17 cellular contexts compared by ENCODE assay signal in the genomic region with DNA sequence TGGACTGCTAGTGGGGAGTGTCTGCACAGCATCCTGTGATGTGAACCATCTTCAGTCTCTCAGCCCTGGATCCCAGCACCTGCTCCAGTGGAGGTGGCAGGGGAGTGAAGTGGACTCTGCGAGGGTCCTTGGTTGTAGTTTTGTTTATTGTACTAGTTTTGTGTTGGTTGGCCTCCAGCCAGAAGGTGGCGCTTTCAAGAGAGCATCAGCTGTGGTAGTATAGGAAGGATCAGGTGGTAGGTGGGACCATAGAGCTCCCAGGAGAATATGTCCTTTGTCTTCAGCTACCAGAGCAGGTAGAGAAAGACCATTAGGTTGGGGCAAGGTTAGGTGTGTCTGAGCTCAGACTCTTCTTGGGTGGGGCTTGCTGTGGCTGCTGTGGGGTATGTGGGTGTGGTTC. TPM values are rescaled to one million over a fixed set of nuclear protein-coding genes. Genes with fewer than 3 reads are reported as not detected.
DNase-seq lines count a peak whose midpoint lies in the region; ATAC-seq and TF ChIP-seq lines count a peak whose summit lies in the region.
"Had no signal": no experiment of that assay in that cellular context is flagged by ENCODE, and none has a peak within 500 bp of the region (broad histone marks: within the 10 kb centered on the region; RNA-seq: fewer than 3 reads in every experiment).

No MANE protein-coding gene starts in this region.

- no peak overlapping the region for H3K27ac Mint-ChIP-seq in neural progenitor cell
- H3K27ac Mint-ChIP-seq: brain; T-helper 1 cell treated with Interleukin-12 subunit alpha and Interleukin-12 subunit beta and Interleukin-4 antibody, amounts not matched to agents 30 μg/mL and 1 μg/mL, for 36 hours had no signal

- POLR2A ChIA-PET in SK-N-SH (lab: Yijun Ruan, JAX): no interaction called here

- TF ChIP-seq CTCF in SK-N-SH (IDR thresholded peaks at IDR 0.05): peak; percentile 16; the same call in 1 of the 2 replicates
- peak; percentile 15 for TF ChIP-seq CTCF in neural progenitor cell (IDR thresholded peaks at IDR 0.05)

- H4K20me1 ChIP-seq in SK-N-SH (ENCODE audit: insufficient read depth) (no peaks in the 10 kb centered on the region), neural progenitor cell (ENCODE audit: low read depth) (no peaks in the 10 kb centered on the region)

- H3F3A ChIP-seq in SK-N-SH (replicated peaks; ENCODE audit: insufficient read depth) (no peaks in the 10 kb centered on the region), neural progenitor cell (ENCODE audit: low read depth) (peaks cover 3% of the 10 kb centered on the region)

- no peak for DNase-seq in SK-N-SH
- DNase-seq in HT-29 (ENCODE audit: low spot score): peak; percentile 25
- peak; percentile 9 to 45 for DNase-seq in SJCRH30
- DNase-seq in neural progenitor cell (ENCODE audit: low spot score): no peak
- no peak for DNase-seq in A172 (ENCODE audit: low spot score)
- DNase-seq: activated naive CD4-positive, alpha-beta T cell treated with anti-CD3 and anti-CD28 coated beads, Interleukin-2, amount 50 U/mL, for 16 hours; heart right ventricle; NCI-H345; occipital lobe; stimulated activated CD4-positive, alpha-beta T cell treated with anti-CD3 and anti-CD28 coated beads, Interleukin-4, amount 100 ng/mL, for 4 hours; transverse colon had no signal

- no peak overlapping the region for H3K4me3 Mint-ChIP-seq in neural progenitor cell
- H3K4me3 Mint-ChIP-seq: brain; T-helper 1 cell treated with Interleukin-12 subunit alpha and Interleukin-12 subunit beta and Interleukin-4 antibody, amounts not matched to agents 30 μg/mL and 1 μg/mL, for 36 hours had no signal

- H2AFZ ChIP-seq in SK-N-SH (ENCODE audit: low read depth) (no peak overlapping the region), neural progenitor cell (replicated peaks) (no peak overlapping the region)

- CTCF ChIA-PET in SK-N-SH (lab: Yijun Ruan, JAX): interaction anchor here (1.6 to 2.6 kb wide), 4 partner anchors 9 to 982 kb away, joined by 4 to 10 read pairs (median 6); no protein-coding TSS in a partner anchor

- H3K9me2 ChIP-seq in SK-N-SH: no peaks in the 10 kb centered on the region

- H3K9me3 ChIP-seq in SK-N-SH (no peaks in the 10 kb centered on the region), SJCRH30 (replicated peaks) (no peaks in the 10 kb centered on the region), neural progenitor cell (ENCODE audit: low read depth) (no peaks in the 10 kb centered on the region)
- H3K9me3 ChIP-seq: transverse colon had no signal

- no peak for TF ChIP-seq EP300 in SK-N-SH (IDR thresholded peaks at IDR 0.05; ENCODE audit: borderline replicate concordance in 1 of 2, low read depth in 1 of 2, low read length in 1 of 2)

- TF ChIP-seq RAD21 in SK-N-SH (IDR thresholded peaks at IDR 0.05; ENCODE audit: low read length): no peak

- ATAC-seq in SK-N-SH treated with all-trans-retinoic acid at 6 μM for 48 hours (no peak), HG03108 (IDR thresholded peaks at IDR 0.05; ENCODE audit: unreplicated experiment) (no peak), GM18517 (IDR thresholded peaks at IDR 0.05; ENCODE audit: unreplicated experiment) (no peak)
- ATAC-seq: activated CD4-positive, CD25-positive, alpha-beta regulatory T cell treated with anti-CD3 and anti-CD28 coated beads, Interleukin-2, amount 50 U/mL, for 24 hours; heart right ventricle had no signal

- H3K4me1 ChIP-seq in SK-N-SH (ENCODE audit: control insufficient read depth in 1 of 2, insufficient read depth in 2 of 2, low read depth in 1 of 2, low read length in 1 of 2) (no peaks in the 10 kb centered on the region), SJCRH30 (no peaks in the 10 kb centered on the region), neural progenitor cell (peaks cover 9% of the 10 kb centered on the region)
- H3K4me1 ChIP-seq: heart right ventricle, transverse colon had no signal

- H3K4me2 ChIP-seq in SK-N-SH (no peak overlapping the region), neural progenitor cell (no peak overlapping the region)

- H3K4me3 ChIP-seq in SK-N-SH (ENCODE audit: low read depth in 2 of 2, low read length in 1 of 2) (no peak overlapping the region), SJCRH30 (no peak overlapping the region), neural progenitor cell (no peak overlapping the region)
- H3K4me3 ChIP-seq: heart right ventricle, transverse colon had no signal

- H3K9me3 Mint-ChIP-seq in neural progenitor cell: peaks cover 37% of the 10 kb centered on the region

- no peaks in the 10 kb centered on the region for H3K27me3 ChIP-seq in SK-N-SH (ENCODE audit: insufficient read depth)
- H3K27me3 ChIP-seq in SJCRH30: no peaks in the 10 kb centered on the region
- H3K27me3 ChIP-seq in neural progenitor cell: no peaks in the 10 kb centered on the region
- H3K27me3 ChIP-seq: heart right ventricle, transverse colon had no signal

- H3K4me1 Mint-ChIP-seq in neural progenitor cell: peaks cover 23% of the 10 kb centered on the region

- H3K36me3 ChIP-seq in SK-N-SH (replicated peaks in 1 of 2; ENCODE audit: control insufficient read depth in 1 of 2, insufficient read depth in 2 of 2, low read length in 1 of 2) (no peaks in the 10 kb centered on the region), SJCRH30 (no peaks in the 10 kb centered on the region), neural progenitor cell (no peaks in the 10 kb centered on the region)
- H3K36me3 ChIP-seq: heart right ventricle, transverse colon had no signal

- 100% methylated on average over 2 of the region's 2 CpGs for WGBS in SK-N-SH (ENCODE audit: low lambda C conversion rate)

- H3K9ac ChIP-seq in SK-N-SH: no peak overlapping the region
- no peak overlapping the region for H3K9ac ChIP-seq in neural progenitor cell

- no peaks in the 10 kb centered on the region for H3K27me3 Mint-ChIP-seq in neural progenitor cell (ENCODE audit: insufficient read depth, low read depth)

- H3K36me3 Mint-ChIP-seq in neural progenitor cell: peaks cover 25% of the 10 kb centered on the region

- no peaks in the 10 kb centered on the region for H3K79me2 ChIP-seq in SK-N-SH (ENCODE audit: insufficient read depth)
- H3K79me2 ChIP-seq in neural progenitor cell (ENCODE audit: low read depth): no peaks in the 10 kb centered on the region

- H3K27ac ChIP-seq in SK-N-SH (ENCODE audit: low read depth in 2 of 2, low read length in 1 of 2) (no peak overlapping the region), SJCRH30 (no peak overlapping the region), neural progenitor cell (no peak overlapping the region)
- H3K27ac ChIP-seq: heart right ventricle, transverse colon had no signal

TF ChIP-seq in SK-N-SH, 30 proteins besides CTCF, POLR2A, EP300 and RAD21 (continues in another document):
- no peak for TF ChIP-seq RCOR1 (IDR thresholded peaks at IDR 0.05; ENCODE audit: low read length)
- TF ChIP-seq, protein P1, sequence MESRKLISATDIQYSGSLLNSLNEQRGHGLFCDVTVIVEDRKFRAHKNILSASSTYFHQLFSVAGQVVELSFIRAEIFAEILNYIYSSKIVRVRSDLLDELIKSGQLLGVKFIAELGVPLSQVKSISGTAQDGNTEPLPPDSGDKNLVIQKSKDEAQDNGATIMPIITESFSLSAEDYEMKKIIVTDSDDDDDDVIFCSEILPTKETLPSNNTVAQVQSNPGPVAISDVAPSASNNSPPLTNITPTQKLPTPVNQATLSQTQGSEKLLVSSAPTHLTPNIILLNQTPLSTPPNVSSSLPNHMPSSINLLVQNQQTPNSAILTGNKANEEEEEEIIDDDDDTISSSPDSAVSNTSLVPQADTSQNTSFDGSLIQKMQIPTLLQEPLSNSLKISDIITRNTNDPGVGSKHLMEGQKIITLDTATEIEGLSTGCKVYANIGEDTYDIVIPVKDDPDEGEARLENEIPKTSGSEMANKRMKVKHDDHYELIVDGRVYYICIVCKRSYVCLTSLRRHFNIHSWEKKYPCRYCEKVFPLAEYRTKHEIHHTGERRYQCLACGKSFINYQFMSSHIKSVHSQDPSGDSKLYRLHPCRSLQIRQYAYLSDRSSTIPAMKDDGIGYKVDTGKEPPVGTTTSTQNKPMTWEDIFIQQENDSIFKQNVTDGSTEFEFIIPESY (IDR thresholded peaks at IDR 0.05; ENCODE audit: borderline replicate concordance, low read depth): no peak
- no peak for TF ChIP-seq NFIC (IDR thresholded peaks at IDR 0.05; ENCODE audit: borderline replicate concordance)

TF ChIP-seq in SK-N-SH treated with all-trans-retinoic acid at 6 μM for 48 hours, 23 proteins besides CTCF, POLR2A, EP300 and RAD21:
- no peak for TF ChIP-seq ZNF565 (CRISPR knock-in tag; conservative IDR thresholded peaks at IDR 0.05; ENCODE audit: low read depth)

RNA-seq across cellular contexts. Expression of gene NEK11, which starts 20.9 kb away (rescaled TPM):
- polyA plus RNA-seq in SK-N-SH (2012; rRNA removed): 4.7 and 6.3 TPM in 2 replicates
- polyA plus RNA-seq in SK-N-SH (2012; cell fraction: cytosol; rRNA removed): 6.1 and 7.1 TPM in 2 replicates
- polyA plus RNA-seq in SK-N-SH (2012; cell fraction: nucleus; rRNA removed): 7.0 and 11.9 TPM in 2 replicates
- 1.9 and 4.8 TPM in 2 replicates for total RNA-seq in HT-29 (2014; rRNA removed; shearing (Covaris generic))
- 1.9 and 2.0 TPM in 2 replicates for total RNA-seq in SJCRH30 (2014; rRNA removed; shearing (Covaris generic))
- total RNA-seq in neural progenitor cell (ENCODE audit: low replicate concordance): 1.1 and 8.1 TPM in 2 replicates
- total RNA-seq in A172 (2014; rRNA removed; shearing (Covaris generic)): 4.3 and 5.3 TPM in 2 replicates

RNA-seq across cellular contexts. Expression of gene ASTE1, which starts 21.0 kb away (rescaled TPM):
- polyA plus RNA-seq in SK-N-SH (2012; rRNA removed): 3.5 and 4.4 TPM in 2 replicates
- 3.7 and 3.8 TPM in 2 replicates for polyA plus RNA-seq in SK-N-SH (2012; cell fraction: cytosol; rRNA removed)
- polyA plus RNA-seq in SK-N-SH (2012; cell fraction: nucleus; rRNA removed): 3.2 and 5.8 TPM in 2 replicates
- 4.5 and 6.5 TPM in 2 replicates for total RNA-seq in HT-29 (2014; rRNA removed; shearing (Covaris generic))
- 10.4 and 10.5 TPM in 2 replicates for total RNA-seq in SJCRH30 (2014; rRNA removed; shearing (Covaris generic))
- 1.4 and 3.1 TPM in 2 replicates for total RNA-seq in neural progenitor cell (ENCODE audit: low replicate concordance)
- 5.0 and 7.2 TPM in 2 replicates for total RNA-seq in A172 (2014; rRNA removed; shearing (Covaris generic))

Comparison
In these comparisons a context has a peak if more than half of its experiments do, and no peak if none do; other contexts are left out.
1. DNase-seq: peak in HT-29 (single experiment) and SJCRH30 (2 of 2); none in SK-N-SH (single experiment), neural progenitor cell (single experiment) and A172 (single experiment).